Comparison of ENCODE assay signal across 19 cellular contexts in the genomic region with DNA sequence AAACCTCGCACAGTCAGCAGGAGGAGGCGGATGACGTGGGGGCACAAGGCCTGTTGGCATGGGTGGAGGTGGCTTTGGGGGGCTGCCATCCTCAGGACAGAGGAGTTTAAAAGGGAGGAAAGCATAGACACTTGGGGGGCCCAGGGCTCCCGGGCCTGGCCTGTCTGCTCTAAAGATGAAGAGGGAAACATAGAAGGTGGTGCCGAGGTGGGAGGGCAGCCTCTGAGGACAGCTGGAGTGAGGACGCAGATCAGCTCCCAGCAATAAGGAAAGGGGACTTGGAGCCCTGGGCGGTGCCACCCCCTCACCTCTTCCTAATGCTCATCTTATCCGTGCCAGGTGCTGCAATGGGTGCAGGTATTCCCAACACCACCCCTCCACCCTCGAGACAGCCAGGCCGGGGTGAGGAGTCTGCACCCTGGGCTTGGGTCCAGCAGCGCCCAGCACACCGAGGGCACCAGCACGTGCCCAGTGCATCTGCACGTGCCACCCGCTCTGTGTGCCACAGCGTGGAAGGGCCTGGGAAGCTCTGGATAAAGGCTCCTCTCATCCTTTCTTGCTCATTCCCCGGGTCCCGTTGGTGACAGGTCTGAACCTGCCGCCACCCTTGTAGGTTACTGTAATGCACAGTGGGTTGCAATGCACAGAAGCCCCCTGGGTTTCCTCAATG.
"Had no signal": no experiment of that assay in that cellular context is flagged by ENCODE, and none has a peak within 500 bp of the region (broad histone marks: within the 10 kb centered on the region; RNA-seq: fewer than 3 reads in every experiment).

No MANE protein-coding gene starts in this region.

- H3K27me3 ChIP-seq: ovary, tibial nerve, upper lobe of left lung, uterus had no signal

- ATAC-seq: left lobe of liver; naive thymus-derived CD4-positive, alpha-beta T cell; stimulated activated naive B cell treated with anti-CD40 and anti-IgM and Interleukin-4, amounts not matched to agents 10 μg/mL and 1 μg/mL and 100 μg/mL, for 72 hours had no signal

- DNase-seq: kidney; mesenchymal stem cell; midbrain; naive thymus-derived CD4-positive, alpha-beta T cell; occipital lobe; ovary; stimulated activated CD4-positive, alpha-beta T cell treated with anti-CD3 and anti-CD28 coated beads, Interleukin-15, amount 100 ng/mL, for 24 hours; stimulated activated CD4-positive, alpha-beta T cell treated with anti-CD3 and anti-CD28 coated beads, Interleukin-2, amount 100 ng/mL, for 48 hours; stimulated activated naive B cell treated with anti-CD40 and anti-IgM and Interleukin-4, amounts not matched to agents 10 μg/mL and 1 μg/mL and 100 μg/mL, for 72 hours; uterus had no signal

- H3K27ac Mint-ChIP-seq: naive thymus-derived CD4-positive, alpha-beta T cell; nephron; stimulated activated naive B cell treated with anti-CD40 and anti-IgM and Interleukin-4, amounts not matched to agents 10 μg/mL and 1 μg/mL and 100 μg/mL, for 72 hours; stimulated activated naive CD8-positive, alpha-beta T cell treated with anti-CD3 and anti-CD28 coated beads, Interleukin-15, Interleukin-2, amounts not matched to agents 100 ng/mL and 50 ng/mL, for 24 hours had no signal

- H3K36me3 ChIP-seq: ovary, upper lobe of left lung, uterus had no signal

- H3K4me1 Mint-ChIP-seq: central memory CD8-positive, alpha-beta T cell; stimulated activated naive B cell treated with anti-CD40 and anti-IgM and Interleukin-4, amounts not matched to agents 10 μg/mL and 1 μg/mL and 100 μg/mL, for 72 hours had no signal

- H3K4me3 ChIP-seq: coronary artery, ovary, skin epidermis, thoracic aorta, tibial nerve, upper lobe of left lung, uterus had no signal

- H3K4me1 ChIP-seq: tibial nerve, upper lobe of left lung, uterus had no signal

- H3K9me3 ChIP-seq: ovary, uterus had no signal

- H3K27ac ChIP-seq: coronary artery, ovary, skin epidermis, thoracic aorta, tibial nerve, upper lobe of left lung, uterus had no signal

- H3K4me3 Mint-ChIP-seq: central memory CD8-positive, alpha-beta T cell; naive thymus-derived CD4-positive, alpha-beta T cell; nephron; stimulated activated naive B cell treated with anti-CD40 and anti-IgM and Interleukin-4, amounts not matched to agents 10 μg/mL and 1 μg/mL and 100 μg/mL, for 72 hours; stimulated activated naive CD8-positive, alpha-beta T cell treated with anti-CD3 and anti-CD28 coated beads, Interleukin-15, Interleukin-2, amounts not matched to agents 100 ng/mL and 50 ng/mL, for 24 hours had no signal
